In the genomic region with DNA sequence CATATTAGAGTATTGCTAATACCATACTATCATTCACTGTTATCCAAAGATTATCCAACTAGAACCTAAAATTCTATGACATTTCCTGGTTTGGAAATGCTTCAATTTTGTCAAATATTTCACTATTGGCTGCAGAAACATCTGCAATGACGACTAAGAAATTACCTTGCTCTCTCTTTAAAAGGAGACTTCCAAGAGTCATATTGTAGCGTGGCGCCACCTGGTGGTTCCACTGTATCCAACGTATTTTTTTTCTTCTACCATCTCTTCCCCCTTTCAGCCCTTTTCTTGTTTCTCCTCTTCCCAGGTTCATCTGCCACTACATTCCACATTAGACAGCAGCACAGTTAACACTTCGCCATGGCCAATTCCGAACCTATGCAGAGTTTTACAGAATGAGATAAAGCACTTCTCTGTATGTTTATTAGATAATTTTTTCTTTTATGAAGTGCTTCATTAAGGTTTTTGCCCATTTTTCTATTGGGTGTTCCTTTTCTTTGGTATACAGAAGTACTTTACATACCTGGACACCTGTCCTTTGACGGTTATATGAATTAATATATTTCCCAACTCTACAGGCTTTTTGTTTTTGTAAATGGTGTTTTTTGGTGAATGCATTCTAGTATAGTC, we compare ENCODE assay signal across 8 cellular contexts.
DNase-seq lines count a peak whose midpoint lies in the region; ATAC-seq and TF ChIP-seq lines count a peak whose summit lies in the region.

No MANE protein-coding gene starts in this region.

- peak overlapping the region; percentile 39 for H3K27ac Mint-ChIP-seq in activated CD4-positive, alpha-beta T cell treated with anti-CD3 and anti-CD28 coated beads, Interleukin-2, amount 10 ng/mL, durations not matched to agents 24 days and 14 days

- no peaks in the 10 kb centered on the region for H3K4me1 ChIP-seq in right lobe of liver

- no peaks in the 10 kb centered on the region for H3K36me3 ChIP-seq in right lobe of liver

- no peaks in the 10 kb centered on the region for H3K27me3 Mint-ChIP-seq in activated CD4-positive, alpha-beta T cell treated with anti-CD3 and anti-CD28 coated beads, Interleukin-2, amount 10 ng/mL, durations not matched to agents 24 days and 14 days

- peak; percentile 27 for ATAC-seq in GM18520 (IDR thresholded peaks at IDR 0.05; ENCODE audit: unreplicated experiment)
- peak; percentile 35 for ATAC-seq in HG03196 (IDR thresholded peaks at IDR 0.05; ENCODE audit: unreplicated experiment)
- peak; percentile 86 to 96 (median 94) for ATAC-seq in right lobe of liver

- H3K4me3 ChIP-seq in AG04449 (ENCODE audit: low read depth, low read length) (no peak overlapping the region), coronary artery (no peak overlapping the region), right lobe of liver (no peak overlapping the region)

- peak; percentile 64 for TF ChIP-seq CTCF in AG04449 (IDR thresholded peaks at IDR 0.05; ENCODE audit: insufficient read depth, low read length, missing control alignments)
- peak; percentile 76 for TF ChIP-seq CTCF in coronary artery (IDR thresholded peaks at IDR 0.05)
- peak; percentile 87 to 89 (median 88) for TF ChIP-seq CTCF in right lobe of liver (IDR thresholded peaks at IDR 0.05)

- POLR2A ChIA-PET in AG04449 (lab: Yijun Ruan, JAX): no interaction called here

- intact Hi-C loops in activated CD4-positive, alpha-beta T cell treated with anti-CD3 and anti-CD28 coated beads, Interleukin-2, amount 10 ng/mL, durations not matched to agents 24 days and 14 days (cut with micrococcal nuclease): loop anchor here (1.0 to 5.0 kb wide), 3 partner anchors 34 to 350 kb away; partner anchors contain the start of gene HINT1
- intact Hi-C loops in right lobe of liver (cut with DNase I): no loop called here

- DNase-seq in AG04449 (ENCODE audit: low read depth, low spot score) (no peak), NCI-H460 (ENCODE audit: extremely low read depth, low read depth) (peak; percentile 69), coronary artery (ENCODE audit: low spot score) (no peak), right lobe of liver (peak; percentile 74 to 82 (median 76))
- DNase-seq in activated CD4-positive, alpha-beta T cell treated with anti-CD3 and anti-CD28 coated beads, Interleukin-2, amount 10 ng/mL, durations not matched to agents 24 days and 14 days: peak; percentile 93
- DNase-seq in stimulated activated CD4-positive, alpha-beta T cell treated with anti-CD3 and anti-CD28 coated beads, TNF-alpha, amount 100 ng/mL, for 48 hours (ENCODE audit: low read depth in 3 of 3): peak; percentile 65 to 84 (median 73)

- whole genome bisulfite sequencing in right lobe of liver (ENCODE audit: insufficient coverage, low coverage, low lambda C conversion rate, missing lambda C conversion rate): 10% methylated on average over 7 of the region's 7 CpGs

- TF ChIP-seq POLR2A in right lobe of liver (IDR thresholded peaks at IDR 0.05): no peak

- CTCF ChIA-PET in AG04449 (lab: Yijun Ruan, JAX): interaction anchor here (1.1 to 2.1 kb wide), 6 partner anchors 7 to 546 kb away, joined by 3 to 5 read pairs (median 4); no protein-coding TSS in a partner anchor

- no peaks in the 10 kb centered on the region for H3K9me3 Mint-ChIP-seq in activated CD4-positive, alpha-beta T cell treated with anti-CD3 and anti-CD28 coated beads, Interleukin-2, amount 10 ng/mL, durations not matched to agents 24 days and 14 days

- no peaks in the 10 kb centered on the region for H3K9me3 ChIP-seq in right lobe of liver

- H3K27ac ChIP-seq in coronary artery (no peak overlapping the region), right lobe of liver (no peak overlapping the region)

- H3K4me1 Mint-ChIP-seq in activated CD4-positive, alpha-beta T cell treated with anti-CD3 and anti-CD28 coated beads, Interleukin-2, amount 10 ng/mL, durations not matched to agents 24 days and 14 days: peaks cover 40% of the 10 kb centered on the region

- H3K36me3 Mint-ChIP-seq in activated CD4-positive, alpha-beta T cell treated with anti-CD3 and anti-CD28 coated beads, Interleukin-2, amount 10 ng/mL, durations not matched to agents 24 days and 14 days (ENCODE audit: low read depth): peaks cover 36% of the 10 kb centered on the region

- peak overlapping the region; percentile 46 for H3K4me3 Mint-ChIP-seq in activated CD4-positive, alpha-beta T cell treated with anti-CD3 and anti-CD28 coated beads, Interleukin-2, amount 10 ng/mL, durations not matched to agents 24 days and 14 days

- no peaks in the 10 kb centered on the region for H3K27me3 ChIP-seq in right lobe of liver

Comparison
In these comparisons a context has a peak if more than half of its experiments do, and no peak if none do; other contexts are left out.
1. DNase-seq: peak in NCI-H460 (single experiment), activated CD4-positive, alpha-beta T cell treated with anti-CD3 and anti-CD28 coated beads, Interleukin-2, amount 10 ng/mL, durations not matched to agents 24 days and 14 days (single experiment), right lobe of liver (3 of 3) and stimulated activated CD4-positive, alpha-beta T cell treated with anti-CD3 and anti-CD28 coated beads, TNF-alpha, amount 100 ng/mL, for 48 hours (3 of 3); none in AG04449 (single experiment) and coronary artery (single experiment).
2. ATAC-seq: peak in every context shown above with its lines; median percentile 94 in right lobe of liver; 35 in HG03196; 27 in GM18520.
3. Peak in every context shown above with its lines, with median percentiles within 50 percentile points of each other: CTCF ChIP-seq.